In the genomic region with DNA sequence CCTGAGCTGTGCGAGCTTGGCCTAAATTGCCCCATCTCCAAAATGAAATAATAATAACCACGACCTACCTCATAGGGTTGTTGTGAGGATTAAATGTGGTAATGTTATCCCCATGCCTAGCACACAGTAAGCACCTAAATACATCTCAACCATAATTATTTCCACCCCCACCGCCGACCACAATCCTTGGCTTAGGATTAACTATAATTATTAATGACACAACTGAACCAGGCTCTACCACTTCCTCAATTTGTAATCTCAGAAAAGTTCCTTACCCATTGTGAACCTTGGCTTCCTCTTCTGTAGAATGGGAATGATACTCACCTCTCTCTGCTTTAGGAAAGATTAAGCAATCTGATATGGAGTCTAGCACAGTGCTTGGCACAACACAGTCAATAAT, we compare ENCODE assay signal across 1 cellular context.
TF ChIP-seq lines count a peak whose summit lies in the region.

No MANE protein-coding gene starts in this region.

TF ChIP-seq in K562, 482 proteins besides CTCF, POLR2A, EP300 and RAD21 (continued from another document):
- TF ChIP-seq MCM5 (IDR thresholded peaks at IDR 0.05; ENCODE audit: low read depth), result no peak
- TF ChIP-seq SPI1 (IDR thresholded peaks at IDR 0.05; ENCODE audit: borderline replicate concordance, low read depth, low read length), result peak; percentile 79
- no peak for TF ChIP-seq GATA2 (CRISPR knock-in tag; IDR thresholded peaks at IDR 0.05)
- TF ChIP-seq POU5F1 (IDR thresholded peaks at IDR 0.05; ENCODE audit: borderline replicate concordance, low read depth, low read length, partially characterized antibody), result no peak
- TF ChIP-seq, protein P1, sequence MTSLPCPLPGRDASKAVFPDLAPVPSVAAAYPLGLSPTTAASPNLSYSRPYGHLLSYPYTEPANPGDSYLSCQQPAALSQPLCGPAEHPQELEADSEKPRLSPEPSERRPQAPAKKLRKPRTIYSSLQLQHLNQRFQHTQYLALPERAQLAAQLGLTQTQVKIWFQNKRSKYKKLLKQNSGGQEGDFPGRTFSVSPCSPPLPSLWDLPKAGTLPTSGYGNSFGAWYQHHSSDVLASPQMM (CRISPR knock-in tag; IDR thresholded peaks at IDR 0.05), result no peak
- TF ChIP-seq, protein P2, sequence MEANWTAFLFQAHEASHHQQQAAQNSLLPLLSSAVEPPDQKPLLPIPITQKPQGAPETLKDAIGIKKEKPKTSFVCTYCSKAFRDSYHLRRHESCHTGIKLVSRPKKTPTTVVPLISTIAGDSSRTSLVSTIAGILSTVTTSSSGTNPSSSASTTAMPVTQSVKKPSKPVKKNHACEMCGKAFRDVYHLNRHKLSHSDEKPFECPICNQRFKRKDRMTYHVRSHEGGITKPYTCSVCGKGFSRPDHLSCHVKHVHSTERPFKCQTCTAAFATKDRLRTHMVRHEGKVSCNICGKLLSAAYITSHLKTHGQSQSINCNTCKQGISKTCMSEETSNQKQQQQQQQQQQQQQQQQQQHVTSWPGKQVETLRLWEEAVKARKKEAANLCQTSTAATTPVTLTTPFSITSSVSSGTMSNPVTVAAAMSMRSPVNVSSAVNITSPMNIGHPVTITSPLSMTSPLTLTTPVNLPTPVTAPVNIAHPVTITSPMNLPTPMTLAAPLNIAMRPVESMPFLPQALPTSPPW (CRISPR knock-in tag; IDR thresholded peaks at IDR 0.05), result no peak
- no peak for TF ChIP-seq ZNF655 (CRISPR knock-in tag; IDR thresholded peaks at IDR 0.05)
